In the genomic region with DNA sequence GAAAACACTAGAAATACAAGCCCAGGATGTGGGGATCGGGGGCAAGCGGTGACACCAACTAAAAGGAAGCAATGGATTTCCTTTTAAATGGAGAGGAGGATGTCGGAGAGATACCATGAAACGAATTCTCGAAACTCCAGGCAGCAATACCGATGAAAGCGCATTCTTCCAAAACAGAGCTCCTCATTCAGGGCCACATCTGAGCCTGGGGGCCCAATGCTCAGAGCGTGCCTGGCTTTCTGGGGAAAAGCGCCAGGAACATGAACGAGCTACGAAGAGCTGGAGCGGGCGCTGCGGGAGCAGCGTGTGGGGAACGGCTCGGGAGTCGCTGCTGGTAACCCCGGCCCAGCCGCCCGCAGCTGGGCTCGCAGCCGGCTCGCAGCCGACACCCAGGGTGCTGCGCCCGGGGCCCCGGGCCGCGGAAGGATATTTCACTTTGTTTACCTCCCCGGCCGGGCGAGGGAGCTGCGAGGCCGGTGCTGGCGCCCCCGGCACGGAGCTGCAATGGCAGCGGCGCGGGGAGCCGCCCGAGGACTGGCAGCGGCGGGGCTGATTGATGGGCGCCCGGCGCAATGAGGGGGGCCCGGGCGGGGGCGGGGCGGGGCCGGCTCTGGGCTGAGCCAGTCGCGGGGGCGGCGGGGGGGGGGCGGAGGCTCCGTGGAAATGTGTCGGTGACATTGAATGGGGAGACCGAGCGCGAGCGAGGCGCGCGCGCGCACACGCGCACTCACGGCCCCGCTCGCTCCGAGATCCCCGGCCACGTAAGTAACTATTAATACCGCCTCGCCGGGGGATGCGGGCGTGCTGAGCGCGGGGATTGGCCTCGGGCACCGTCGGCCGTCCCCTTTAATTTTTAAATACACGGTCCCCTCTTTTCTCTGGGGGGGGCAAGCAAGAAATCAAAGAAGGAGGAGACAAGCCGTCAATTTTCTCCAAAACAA, we compare ENCODE assay signal across 1 cellular context.
A peak's percentile ranks its signal among the peaks of the same experiment; 100 is the strongest.
TF ChIP-seq lines count a peak whose summit lies in the region.

A gene (plus strand): TSS at position 687 of the 941 bp plus-strand sequence. CDS start 1,372 bp downstream, outside the sequence.

TF ChIP-seq in SK-N-SH, 30 proteins besides CTCF, POLR2A, EP300 and RAD21 (continued from another document):
- TF ChIP-seq, protein P1, sequence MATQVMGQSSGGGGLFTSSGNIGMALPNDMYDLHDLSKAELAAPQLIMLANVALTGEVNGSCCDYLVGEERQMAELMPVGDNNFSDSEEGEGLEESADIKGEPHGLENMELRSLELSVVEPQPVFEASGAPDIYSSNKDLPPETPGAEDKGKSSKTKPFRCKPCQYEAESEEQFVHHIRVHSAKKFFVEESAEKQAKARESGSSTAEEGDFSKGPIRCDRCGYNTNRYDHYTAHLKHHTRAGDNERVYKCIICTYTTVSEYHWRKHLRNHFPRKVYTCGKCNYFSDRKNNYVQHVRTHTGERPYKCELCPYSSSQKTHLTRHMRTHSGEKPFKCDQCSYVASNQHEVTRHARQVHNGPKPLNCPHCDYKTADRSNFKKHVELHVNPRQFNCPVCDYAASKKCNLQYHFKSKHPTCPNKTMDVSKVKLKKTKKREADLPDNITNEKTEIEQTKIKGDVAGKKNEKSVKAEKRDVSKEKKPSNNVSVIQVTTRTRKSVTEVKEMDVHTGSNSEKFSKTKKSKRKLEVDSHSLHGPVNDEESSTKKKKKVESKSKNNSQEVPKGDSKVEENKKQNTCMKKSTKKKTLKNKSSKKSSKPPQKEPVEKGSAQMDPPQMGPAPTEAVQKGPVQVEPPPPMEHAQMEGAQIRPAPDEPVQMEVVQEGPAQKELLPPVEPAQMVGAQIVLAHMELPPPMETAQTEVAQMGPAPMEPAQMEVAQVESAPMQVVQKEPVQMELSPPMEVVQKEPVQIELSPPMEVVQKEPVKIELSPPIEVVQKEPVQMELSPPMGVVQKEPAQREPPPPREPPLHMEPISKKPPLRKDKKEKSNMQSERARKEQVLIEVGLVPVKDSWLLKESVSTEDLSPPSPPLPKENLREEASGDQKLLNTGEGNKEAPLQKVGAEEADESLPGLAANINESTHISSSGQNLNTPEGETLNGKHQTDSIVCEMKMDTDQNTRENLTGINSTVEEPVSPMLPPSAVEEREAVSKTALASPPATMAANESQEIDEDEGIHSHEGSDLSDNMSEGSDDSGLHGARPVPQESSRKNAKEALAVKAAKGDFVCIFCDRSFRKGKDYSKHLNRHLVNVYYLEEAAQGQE (IDR thresholded peaks at IDR 0.05; ENCODE audit: low read depth, low read length) = 0 out of 2 replicates have a peak, but pooled peaks have one; percentile 29
- TF ChIP-seq FOSL2 (IDR thresholded peaks at IDR 0.05; ENCODE audit: borderline replicate concordance, low read depth) (no peak), ELF1 (IDR thresholded peaks at IDR 0.05) (no peak), FOXM1 (IDR thresholded peaks at IDR 0.05; ENCODE audit: low read depth) (no peak), CHD2 (IDR thresholded peaks at IDR 0.05; ENCODE audit: low read length, partially characterized antibody) (peak; percentile 60), TCF12 (IDR thresholded peaks at IDR 0.05) (peak; percentile 6; the same call in 1 of the 2 replicates), SIN3A (IDR thresholded peaks at IDR 0.05; ENCODE audit: borderline replicate concordance, low read depth, low read length) (peak; percentile 73; the same call in 1 of the 2 replicates), FOXJ3 (CRISPR knock-in tag; IDR thresholded peaks at IDR 0.05) (no peak), RFX5 (IDR thresholded peaks at IDR 0.05; ENCODE audit: low read length) (no peak), NFIC (IDR thresholded peaks at IDR 0.05; ENCODE audit: borderline replicate concordance) (no peak), POLR2AphosphoS5 (IDR thresholded peaks at IDR 0.05; ENCODE audit: low read depth, low read length) (peak; percentile 79), GATA2 (CRISPR knock-in tag; IDR thresholded peaks at IDR 0.05) (no peak), NRF1 (IDR thresholded peaks at IDR 0.05; ENCODE audit: low read depth, low read length) (peak; percentile 55), MEF2A (IDR thresholded peaks at IDR 0.05; ENCODE audit: borderline replicate concordance, low read depth) (peak; percentile 73; the same call in 1 of the 2 replicates), RCOR1 (IDR thresholded peaks at IDR 0.05; ENCODE audit: low read length) (no peak; the same call in 1 of the 2 replicates), RXRA (IDR thresholded peaks at IDR 0.05; ENCODE audit: borderline replicate concordance, low read depth) (no peak), YY1 (IDR thresholded peaks at IDR 0.05; ENCODE audit: low read depth) (peak; percentile 11; the same call in 1 of the 2 replicates), JUND (IDR thresholded peaks at IDR 0.05) (no peak), TAF1 (IDR thresholded peaks at IDR 0.05; ENCODE audit: borderline replicate concordance, low read depth, low read length) (peak; percentile 82), EZH2phosphoT487 (IDR thresholded peaks at IDR 0.05; ENCODE audit: borderline replicate concordance, low read depth) (no peak), TEAD4 (IDR thresholded peaks at IDR 0.05; ENCODE audit: borderline replicate concordance, insufficient read depth) (peak; percentile 43; the same call in 1 of the 2 replicates), MXI1 (IDR thresholded peaks at IDR 0.05; ENCODE audit: low read depth, low read length) (peak; percentile 43; the same call in 1 of the 2 replicates)
- TF ChIP-seq, protein P2, sequence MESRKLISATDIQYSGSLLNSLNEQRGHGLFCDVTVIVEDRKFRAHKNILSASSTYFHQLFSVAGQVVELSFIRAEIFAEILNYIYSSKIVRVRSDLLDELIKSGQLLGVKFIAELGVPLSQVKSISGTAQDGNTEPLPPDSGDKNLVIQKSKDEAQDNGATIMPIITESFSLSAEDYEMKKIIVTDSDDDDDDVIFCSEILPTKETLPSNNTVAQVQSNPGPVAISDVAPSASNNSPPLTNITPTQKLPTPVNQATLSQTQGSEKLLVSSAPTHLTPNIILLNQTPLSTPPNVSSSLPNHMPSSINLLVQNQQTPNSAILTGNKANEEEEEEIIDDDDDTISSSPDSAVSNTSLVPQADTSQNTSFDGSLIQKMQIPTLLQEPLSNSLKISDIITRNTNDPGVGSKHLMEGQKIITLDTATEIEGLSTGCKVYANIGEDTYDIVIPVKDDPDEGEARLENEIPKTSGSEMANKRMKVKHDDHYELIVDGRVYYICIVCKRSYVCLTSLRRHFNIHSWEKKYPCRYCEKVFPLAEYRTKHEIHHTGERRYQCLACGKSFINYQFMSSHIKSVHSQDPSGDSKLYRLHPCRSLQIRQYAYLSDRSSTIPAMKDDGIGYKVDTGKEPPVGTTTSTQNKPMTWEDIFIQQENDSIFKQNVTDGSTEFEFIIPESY (IDR thresholded peaks at IDR 0.05; ENCODE audit: borderline replicate concordance, low read depth) = no peak
- TF ChIP-seq, protein P3, sequence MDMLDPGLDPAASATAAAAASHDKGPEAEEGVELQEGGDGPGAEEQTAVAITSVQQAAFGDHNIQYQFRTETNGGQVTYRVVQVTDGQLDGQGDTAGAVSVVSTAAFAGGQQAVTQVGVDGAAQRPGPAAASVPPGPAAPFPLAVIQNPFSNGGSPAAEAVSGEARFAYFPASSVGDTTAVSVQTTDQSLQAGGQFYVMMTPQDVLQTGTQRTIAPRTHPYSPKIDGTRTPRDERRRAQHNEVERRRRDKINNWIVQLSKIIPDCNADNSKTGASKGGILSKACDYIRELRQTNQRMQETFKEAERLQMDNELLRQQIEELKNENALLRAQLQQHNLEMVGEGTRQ (IDR thresholded peaks at IDR 0.05; ENCODE audit: borderline replicate concordance, low read depth, low read length) = no peak
- TF ChIP-seq, protein P4, sequence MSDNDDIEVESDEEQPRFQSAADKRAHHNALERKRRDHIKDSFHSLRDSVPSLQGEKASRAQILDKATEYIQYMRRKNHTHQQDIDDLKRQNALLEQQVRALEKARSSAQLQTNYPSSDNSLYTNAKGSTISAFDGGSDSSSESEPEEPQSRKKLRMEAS (IDR thresholded peaks at IDR 0.05; ENCODE audit: low read depth) = peak; percentile 51
- TF ChIP-seq, protein P5, sequence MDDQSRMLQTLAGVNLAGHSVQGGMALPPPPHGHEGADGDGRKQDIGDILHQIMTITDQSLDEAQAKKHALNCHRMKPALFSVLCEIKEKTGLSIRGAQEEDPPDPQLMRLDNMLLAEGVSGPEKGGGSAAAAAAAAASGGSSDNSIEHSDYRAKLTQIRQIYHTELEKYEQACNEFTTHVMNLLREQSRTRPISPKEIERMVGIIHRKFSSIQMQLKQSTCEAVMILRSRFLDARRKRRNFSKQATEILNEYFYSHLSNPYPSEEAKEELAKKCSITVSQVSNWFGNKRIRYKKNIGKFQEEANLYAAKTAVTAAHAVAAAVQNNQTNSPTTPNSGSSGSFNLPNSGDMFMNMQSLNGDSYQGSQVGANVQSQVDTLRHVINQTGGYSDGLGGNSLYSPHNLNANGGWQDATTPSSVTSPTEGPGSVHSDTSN (IDR thresholded peaks at IDR 0.05) = peak; percentile 94
- TF ChIP-seq, protein P6, sequence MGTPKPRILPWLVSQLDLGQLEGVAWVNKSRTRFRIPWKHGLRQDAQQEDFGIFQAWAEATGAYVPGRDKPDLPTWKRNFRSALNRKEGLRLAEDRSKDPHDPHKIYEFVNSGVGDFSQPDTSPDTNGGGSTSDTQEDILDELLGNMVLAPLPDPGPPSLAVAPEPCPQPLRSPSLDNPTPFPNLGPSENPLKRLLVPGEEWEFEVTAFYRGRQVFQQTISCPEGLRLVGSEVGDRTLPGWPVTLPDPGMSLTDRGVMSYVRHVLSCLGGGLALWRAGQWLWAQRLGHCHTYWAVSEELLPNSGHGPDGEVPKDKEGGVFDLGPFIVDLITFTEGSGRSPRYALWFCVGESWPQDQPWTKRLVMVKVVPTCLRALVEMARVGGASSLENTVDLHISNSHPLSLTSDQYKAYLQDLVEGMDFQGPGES (IDR thresholded peaks at IDR 0.05; ENCODE audit: low read depth, low read length) = no peak
TF ChIP-seq in SK-N-SH: peak in this region for 14.
